Comparison of ENCODE assay signal across 20 cellular contexts in genomic region chr4:186946140-186946539, GRCh38.
"Had no signal": no experiment of that assay in that cellular context is flagged by ENCODE, and none has a peak within 500 bp of the region (broad histone marks: within the 10 kb centered on the region; RNA-seq: fewer than 3 reads in every experiment).

No MANE protein-coding gene starts in this region.

- H3K9me3 ChIP-seq: left lung, neutrophil, ovary, tibial artery had no signal

- H3K36me3 Mint-ChIP-seq: stimulated activated effector memory CD8-positive, alpha-beta T cell treated with anti-CD3 and anti-CD28 coated beads, Interleukin-12 subunit alpha, Interleukin-12 subunit beta, amount 100 ng/mL, for 72 hours had no signal

- H3K27ac ChIP-seq: left lung, neutrophil, ovary, skin epidermis, tibial artery had no signal

- DNase-seq: activated CD4-positive, alpha-beta memory T cell treated with anti-CD3 and anti-CD28 coated beads, Interleukin-2, amount 10 ng/mL, durations not matched to agents 7 days and 5 days; activated CD4-positive, alpha-beta T cell treated with anti-CD3 and anti-CD28 coated beads, Interleukin-2, amount 10 ng/mL, durations not matched to agents 24 days and 14 days; activated gamma-delta T cell; activated naive CD4-positive, alpha-beta T cell treated with anti-CD3 and anti-CD28 coated beads, Interleukin-2, amount 50 U/mL, for 16 hours; activated naive CD8-positive, alpha-beta T cell treated with anti-CD3 and anti-CD28 coated beads, Interleukin-2, amount 50 U/mL, for 24 hours; effector CD4-positive, alpha-beta T cell; natural killer cell; ovary; stimulated activated CD4-positive, alpha-beta T cell treated with anti-CD3 and anti-CD28 coated beads, Interleukin-2, amount 100 ng/mL, for 24 hours; stimulated activated naive CD8-positive, alpha-beta T cell treated with anti-CD3 and anti-CD28 coated beads, Interleukin-15, amount 100 ng/mL, for 72 hours; tibial artery had no signal

- H3K4me1 ChIP-seq: left lung had no signal

- H3K27me3 Mint-ChIP-seq: activated CD4-positive, alpha-beta memory T cell treated with anti-CD3 and anti-CD28 coated beads, Interleukin-2, amount 10 ng/mL, durations not matched to agents 7 days and 5 days; activated CD4-positive, alpha-beta T cell treated with anti-CD3 and anti-CD28 coated beads, Interleukin-2, amount 10 ng/mL, durations not matched to agents 24 days and 14 days; activated naive CD8-positive, alpha-beta T cell treated with anti-CD3 and anti-CD28 coated beads, Interleukin-2, amount 50 U/mL, for 24 hours; dendritic cell treated with granulocyte-macrophage colony-stimulating factor and Interleukin-4, amounts not matched to agents 40 ng/mL and 50 ng/mL, for 4 days; stimulated activated naive CD8-positive, alpha-beta T cell treated with anti-CD3 and anti-CD28 coated beads, Interleukin-15, amount 100 ng/mL, for 72 hours had no signal

- FAIRE-seq: kidney had no signal

- ATAC-seq: activated naive CD8-positive, alpha-beta T cell treated with anti-CD3 and anti-CD28 coated beads, Interleukin-2, amount 50 U/mL, for 24 hours; left lung; natural killer cell; stimulated activated effector memory CD8-positive, alpha-beta T cell treated with anti-CD3 and anti-CD28 coated beads, Interleukin-12 subunit alpha, Interleukin-12 subunit beta, amount 100 ng/mL, for 72 hours; stimulated activated naive CD8-positive, alpha-beta T cell treated with anti-CD3 and anti-CD28 coated beads, Interleukin-15, amount 100 ng/mL, for 72 hours had no signal

- H3K36me3 ChIP-seq: left lung, neutrophil, ovary, tibial artery had no signal

- H3K4me3 ChIP-seq: left lung, lung, ovary, skin epidermis, tibial artery had no signal

- H3K4me3 Mint-ChIP-seq: activated CD4-positive, alpha-beta memory T cell treated with anti-CD3 and anti-CD28 coated beads, Interleukin-2, amount 10 ng/mL, durations not matched to agents 7 days and 5 days; activated CD4-positive, alpha-beta T cell treated with anti-CD3 and anti-CD28 coated beads, Interleukin-2, amount 10 ng/mL, durations not matched to agents 24 days and 14 days; activated naive CD8-positive, alpha-beta T cell treated with anti-CD3 and anti-CD28 coated beads, Interleukin-2, amount 50 U/mL, for 24 hours; activated T-helper 1 cell treated with anti-CD3 and anti-CD28 coated beads, Interleukin-12 subunit alpha, Interleukin-12 subunit beta, Interleukin-2, Interleukin-4 antibody, amounts not matched to agents 30 ng/mL and 10 ng/mL and 1 ng/mL, durations not matched to agents 14 hours and 24 hours and 36 hours; dendritic cell treated with granulocyte-macrophage colony-stimulating factor and Interleukin-4, amounts not matched to agents 40 ng/mL and 50 ng/mL, for 4 days; natural killer cell; stimulated activated effector memory CD8-positive, alpha-beta T cell treated with anti-CD3 and anti-CD28 coated beads, Interleukin-12 subunit alpha, Interleukin-12 subunit beta, amount 100 ng/mL, for 72 hours; stimulated activated naive CD8-positive, alpha-beta T cell treated with anti-CD3 and anti-CD28 coated beads, Interleukin-15, amount 100 ng/mL, for 72 hours; T-helper 1 cell treated with Interleukin-12 subunit alpha and Interleukin-12 subunit beta and Interleukin-4 antibody, amounts not matched to agents 30 μg/mL and 1 μg/mL, for 36 hours had no signal

- H3K27ac Mint-ChIP-seq: activated CD4-positive, alpha-beta memory T cell treated with anti-CD3 and anti-CD28 coated beads, Interleukin-2, amount 10 ng/mL, durations not matched to agents 7 days and 5 days; activated CD4-positive, alpha-beta T cell treated with anti-CD3 and anti-CD28 coated beads, Interleukin-2, amount 10 ng/mL, durations not matched to agents 24 days and 14 days; activated naive CD8-positive, alpha-beta T cell treated with anti-CD3 and anti-CD28 coated beads, Interleukin-2, amount 50 U/mL, for 24 hours; activated T-helper 1 cell treated with anti-CD3 and anti-CD28 coated beads, Interleukin-12 subunit alpha, Interleukin-12 subunit beta, Interleukin-2, Interleukin-4 antibody, amounts not matched to agents 30 ng/mL and 10 ng/mL and 1 ng/mL, durations not matched to agents 14 hours and 24 hours and 36 hours; dendritic cell treated with granulocyte-macrophage colony-stimulating factor and Interleukin-4, amounts not matched to agents 40 ng/mL and 50 ng/mL, for 4 days; natural killer cell; stimulated activated effector memory CD8-positive, alpha-beta T cell treated with anti-CD3 and anti-CD28 coated beads, Interleukin-12 subunit alpha, Interleukin-12 subunit beta, amount 100 ng/mL, for 72 hours; stimulated activated naive CD8-positive, alpha-beta T cell treated with anti-CD3 and anti-CD28 coated beads, Interleukin-15, amount 100 ng/mL, for 72 hours; T-helper 1 cell treated with Interleukin-12 subunit alpha and Interleukin-12 subunit beta and Interleukin-4 antibody, amounts not matched to agents 30 μg/mL and 1 μg/mL, for 36 hours had no signal

- H3K27me3 ChIP-seq: left lung, neutrophil, ovary, tibial artery had no signal

- H3K9me3 Mint-ChIP-seq: activated CD4-positive, alpha-beta T cell treated with anti-CD3 and anti-CD28 coated beads, Interleukin-2, amount 10 ng/mL, durations not matched to agents 24 days and 14 days; dendritic cell treated with granulocyte-macrophage colony-stimulating factor and Interleukin-4, amounts not matched to agents 40 ng/mL and 50 ng/mL, for 4 days had no signal

- H3K4me1 Mint-ChIP-seq: activated CD4-positive, alpha-beta memory T cell treated with anti-CD3 and anti-CD28 coated beads, Interleukin-2, amount 10 ng/mL, durations not matched to agents 7 days and 5 days; activated CD4-positive, alpha-beta T cell treated with anti-CD3 and anti-CD28 coated beads, Interleukin-2, amount 10 ng/mL, durations not matched to agents 24 days and 14 days; activated naive CD8-positive, alpha-beta T cell treated with anti-CD3 and anti-CD28 coated beads, Interleukin-2, amount 50 U/mL, for 24 hours; natural killer cell; stimulated activated effector memory CD8-positive, alpha-beta T cell treated with anti-CD3 and anti-CD28 coated beads, Interleukin-12 subunit alpha, Interleukin-12 subunit beta, amount 100 ng/mL, for 72 hours; stimulated activated naive CD8-positive, alpha-beta T cell treated with anti-CD3 and anti-CD28 coated beads, Interleukin-15, amount 100 ng/mL, for 72 hours had no signal
